ENCODE assay signal across 8 cellular contexts in the genomic region with DNA sequence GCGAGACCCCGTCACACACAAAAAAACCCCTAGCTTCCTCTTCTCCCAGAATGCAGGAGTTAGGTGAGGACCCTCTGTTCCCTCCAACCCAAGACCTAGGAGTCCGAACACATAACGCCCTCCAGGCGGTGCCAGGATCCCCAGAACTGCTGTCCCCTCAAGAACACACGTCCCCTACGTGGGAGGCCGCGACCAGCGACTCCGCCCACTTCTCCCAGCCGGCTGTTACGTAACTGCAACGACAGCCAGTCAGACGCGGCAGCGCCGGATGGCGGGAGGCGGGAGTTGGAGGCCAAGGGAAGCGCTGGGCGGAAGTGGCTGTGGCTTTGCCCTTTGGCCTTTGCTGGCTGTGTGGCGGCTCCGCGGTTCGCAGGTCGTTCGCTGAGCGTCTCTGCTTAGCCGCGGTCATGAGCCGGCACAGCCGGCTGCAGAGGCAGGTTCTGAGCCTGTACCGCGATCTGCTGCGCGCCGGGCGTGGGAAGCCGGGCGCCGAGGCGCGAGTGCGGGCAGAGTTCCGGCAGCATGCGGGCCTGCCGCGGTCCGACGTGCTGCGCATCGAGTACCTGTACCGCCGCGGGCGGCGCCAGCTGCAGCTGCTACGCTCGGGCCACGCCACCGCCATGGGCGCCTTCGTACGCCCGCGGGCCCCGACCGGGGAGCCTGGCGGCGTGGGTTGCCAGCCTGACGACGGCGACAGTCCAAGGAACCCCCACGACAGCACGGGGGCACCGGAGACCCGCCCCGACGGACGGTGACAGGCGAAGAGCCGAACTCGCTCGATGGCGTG. TPM values are rescaled to one million over a fixed set of nuclear protein-coding genes. Genes with fewer than 3 reads are reported as not detected.
A peak's percentile ranks its signal among the peaks of the same experiment; 100 is the strongest.
DNase-seq lines count a peak whose midpoint lies in the region; ATAC-seq, FAIRE-seq and TF ChIP-seq lines count a peak whose summit lies in the region.

A gene with protein sequence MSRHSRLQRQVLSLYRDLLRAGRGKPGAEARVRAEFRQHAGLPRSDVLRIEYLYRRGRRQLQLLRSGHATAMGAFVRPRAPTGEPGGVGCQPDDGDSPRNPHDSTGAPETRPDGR (plus strand): TSS at position 321 of the 787 bp plus-strand sequence. CDS start 87 bp downstream, at position 408.

- intact Hi-C loops in left cardiac atrium (cut with DNase I), result no loop called here
- intact Hi-C loops in prostate gland (cut with DNase I), result no loop called here

- H3K4me3 ChIP-seq in prostate gland (peak within 1 kb of the TSS; percentile 63 to 69), urinary bladder (ENCODE audit: low read depth, low read length) (peak within 1 kb of the TSS; percentile 86)

- TF ChIP-seq CTCF in prostate gland (IDR thresholded peaks at IDR 0.05), result peak in 1 of 4 experiments; percentile 15

- peak; percentile 100 for FAIRE-seq in GM12891 (lab: Jason Lieb, UNC)

- peaks cover 9% of the 10 kb centered on the region for H3K4me1 ChIP-seq in prostate gland (replicated peaks)
- no peaks in the 10 kb centered on the region for H3K4me1 ChIP-seq in urinary bladder (ENCODE audit: insufficient read depth)

- H3K36me3 Mint-ChIP-seq in T-helper 1 cell treated with Interleukin-12 subunit alpha and Interleukin-12 subunit beta and Interleukin-4 antibody, amounts not matched to agents 30 μg/mL and 1 μg/mL, for 36 hours (ENCODE audit: low read depth), result peaks cover 7% of the 10 kb centered on the region

- H3K27me3 Mint-ChIP-seq in T-helper 1 cell treated with Interleukin-12 subunit alpha and Interleukin-12 subunit beta and Interleukin-4 antibody, amounts not matched to agents 30 μg/mL and 1 μg/mL, for 36 hours (ENCODE audit: low read depth), result no peaks in the 10 kb centered on the region

- WGBS in prostate gland, result under 1% methylated on average over 43 of the region's 86 CpGs
- under 1% methylated on average over 86 of the region's 86 CpGs for WGBS in urinary bladder

- H3K9me3 Mint-ChIP-seq in T-helper 1 cell treated with Interleukin-12 subunit alpha and Interleukin-12 subunit beta and Interleukin-4 antibody, amounts not matched to agents 30 μg/mL and 1 μg/mL, for 36 hours, result no peaks in the 10 kb centered on the region

- no peaks in the 10 kb centered on the region for H3K36me3 ChIP-seq in prostate gland
- no peaks in the 10 kb centered on the region for H3K36me3 ChIP-seq in urinary bladder (ENCODE audit: insufficient read depth)

- peak; percentile 72; the same call in 1 of the 2 replicates for TF ChIP-seq POLR2A in GM12891 (IDR thresholded peaks at IDR 0.05; ENCODE audit: low read depth, low read length)
- TF ChIP-seq POLR2A in prostate gland (IDR thresholded peaks at IDR 0.05), result peak; percentile 44

- no peaks in the 10 kb centered on the region for H3K27me3 ChIP-seq in prostate gland (replicated peaks; ENCODE audit: insufficient read depth)

- peak within 1 kb of the TSS; percentile 66 to 69 for H3K27ac ChIP-seq in prostate gland
- peak within 1 kb of the TSS; percentile 53 for H3K27ac ChIP-seq in urinary bladder (ENCODE audit: low read depth)

- H3K4me1 Mint-ChIP-seq in T-helper 1 cell treated with Interleukin-12 subunit alpha and Interleukin-12 subunit beta and Interleukin-4 antibody, amounts not matched to agents 30 μg/mL and 1 μg/mL, for 36 hours (ENCODE audit: low read depth), result peaks cover 20% of the 10 kb centered on the region

- peak within 1 kb of the TSS; percentile 96 for H3K4me3 Mint-ChIP-seq in T-helper 1 cell treated with Interleukin-12 subunit alpha and Interleukin-12 subunit beta and Interleukin-4 antibody, amounts not matched to agents 30 μg/mL and 1 μg/mL, for 36 hours

- no peaks in the 10 kb centered on the region for H3K9me3 ChIP-seq in prostate gland

- DNase-seq in GM12891 (ENCODE audit: insufficient read length, low spot score), result peak; percentile 98
- peak; percentile 96 for DNase-seq in NCI-H146 (lab: John Stamatoyannopoulos, UW)
- DNase-seq in amniotic stem cell (lab: John Stamatoyannopoulos, UW), result peak; percentile 76
- DNase-seq in left cardiac atrium, result peak; percentile 99
- DNase-seq in prostate gland (ENCODE audit: low spot score), result peak; percentile 92

- peak within 1 kb of the TSS; percentile 96 for H3K27ac Mint-ChIP-seq in T-helper 1 cell treated with Interleukin-12 subunit alpha and Interleukin-12 subunit beta and Interleukin-4 antibody, amounts not matched to agents 30 μg/mL and 1 μg/mL, for 36 hours

- ATAC-seq in HG02840 (IDR thresholded peaks at IDR 0.05; ENCODE audit: low FRiP score, unreplicated experiment), result peak; percentile 76
- ATAC-seq in left cardiac atrium, result peak; percentile 96 to 97

TF ChIP-seq in GM12891, 5 proteins besides CTCF, POLR2A, EP300 and RAD21:
- TF ChIP-seq POLR2AphosphoS5 (IDR thresholded peaks at IDR 0.05; ENCODE audit: low read depth, low read length) (peak; percentile 77), PAX5 (IDR thresholded peaks at IDR 0.05; ENCODE audit: insufficient read depth, low read length, severe bottlenecking) (no peak), TAF1 (IDR thresholded peaks at IDR 0.05; ENCODE audit: low read depth, low read length) (peak; percentile 80), POU2F2 (IDR thresholded peaks at IDR 0.05; ENCODE audit: low read depth, low read length) (no peak; the same call in 1 of the 2 replicates), SPI1 (IDR thresholded peaks at IDR 0.05; ENCODE audit: low read depth, low read length) (peak; percentile 78)

RNA-seq across cellular contexts. Expression of the gene that starts here (rescaled TPM):
- polyA plus RNA-seq in GM12891 (2012; ENCODE audit: low read depth, missing spikeins), result 16.2 TPM
- total RNA-seq in left cardiac atrium, result 10 to 100 TPM; 11.4 to 16.0 TPM
- 10 to 100 TPM; 32.4 to 75.1 TPM for total RNA-seq in prostate gland
- 10.9 TPM for total RNA-seq in urinary bladder
- polyA plus RNA-seq in urinary bladder, result 37.6 TPM

Comparison
In these comparisons a context has a peak if more than half of its experiments do, and no peak if none do; other contexts are left out.
1. Peak in every context shown above with its lines: DNase-seq, ATAC-seq, H3K4me3 ChIP-seq and H3K27ac ChIP-seq.